Comparison of ENCODE assay signal across 20 cellular contexts in the genomic region with DNA sequence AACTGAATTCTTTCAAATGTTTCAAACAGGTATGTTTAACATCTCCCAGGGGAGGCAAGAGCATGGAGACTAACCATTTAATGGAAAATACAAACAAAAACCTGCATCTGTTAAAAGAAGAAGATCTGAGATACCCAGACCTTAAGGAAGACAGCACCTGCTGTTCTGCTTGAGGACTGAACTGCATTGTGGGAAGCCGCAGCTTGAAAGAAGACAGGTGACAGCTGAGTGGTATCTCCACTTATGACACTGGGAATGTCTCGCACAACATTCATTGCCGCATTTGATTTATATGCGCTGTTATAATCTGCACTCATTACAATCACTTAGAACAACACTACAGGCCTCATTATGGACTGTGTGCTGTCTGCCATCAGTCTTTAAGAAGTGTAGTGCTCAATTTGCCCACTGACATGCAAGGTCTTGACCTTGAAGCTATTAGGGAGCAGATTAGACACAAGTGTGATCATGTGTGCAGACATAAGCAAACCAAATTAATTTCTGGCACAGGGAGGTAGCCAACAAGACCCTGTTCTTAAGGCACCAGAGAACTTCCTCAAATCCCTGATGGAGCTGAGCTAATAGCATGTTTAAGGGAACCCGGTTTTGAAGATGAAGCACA.
DNase-seq lines count a peak whose midpoint lies in the region; ATAC-seq, FAIRE-seq and TF ChIP-seq lines count a peak whose summit lies in the region.
"Had no signal": no experiment of that assay in that cellular context is flagged by ENCODE, and none has a peak within 500 bp of the region (broad histone marks: within the 10 kb centered on the region; RNA-seq: fewer than 3 reads in every experiment).

No MANE protein-coding gene starts in this region.

- no peaks in the 10 kb centered on the region for H3K4me1 Mint-ChIP-seq in activated T-cell treated with anti-CD3 and anti-CD28 coated beads, Interleukin-2, amount 50 U/mL, for 24 hours (ENCODE audit: low read depth)

- H3K4me3 Mint-ChIP-seq in activated T-cell treated with anti-CD3 and anti-CD28 coated beads, Interleukin-2, amount 50 U/mL, for 24 hours = no peak overlapping the region
- H3K4me3 Mint-ChIP-seq: activated CD8-positive, alpha-beta T cell treated with anti-CD3 and anti-CD28 coated beads, Interleukin-2, amount 10 ng/mL, durations not matched to agents 7 days and 5 days; activated T-cell treated with anti-CD3 and anti-CD28 coated beads, Interleukin-2, amount 50 U/mL, for 72 hours had no signal

- no peak for ATAC-seq in HG03175 (IDR thresholded peaks at IDR 0.05; ENCODE audit: unreplicated experiment)
- ATAC-seq: activated CD8-positive, alpha-beta T cell treated with anti-CD3 and anti-CD28 coated beads, Interleukin-2, amount 10 ng/mL, durations not matched to agents 7 days and 5 days; activated naive CD4-positive, alpha-beta T cell treated with anti-CD3 and anti-CD28 coated beads, Interleukin-2, amount 50 U/mL, for 72 hours; activated T-cell treated with anti-CD3 and anti-CD28 coated beads, Interleukin-2, amount 50 U/mL, for 72 hours; gastrocnemius medialis; GM12878; HepG2; left lung; mucosa of descending colon had no signal

- H3K9me3 Mint-ChIP-seq in activated T-cell treated with anti-CD3 and anti-CD28 coated beads, Interleukin-2, amount 50 U/mL, for 24 hours = peaks cover 4% of the 10 kb centered on the region

- H3K36me3 Mint-ChIP-seq in activated T-cell treated with anti-CD3 and anti-CD28 coated beads, Interleukin-2, amount 50 U/mL, for 24 hours (ENCODE audit: low read depth) = no peaks in the 10 kb centered on the region
- H3K36me3 Mint-ChIP-seq: activated naive CD4-positive, alpha-beta T cell treated with anti-CD3 and anti-CD28 coated beads, Interleukin-2, amount 50 U/mL, for 72 hours had no signal

- H3K27me3 Mint-ChIP-seq in activated T-cell treated with anti-CD3 and anti-CD28 coated beads, Interleukin-2, amount 50 U/mL, for 24 hours = no peaks in the 10 kb centered on the region

- H3K4me1 ChIP-seq in HAP-1 = no peaks in the 10 kb centered on the region
- H3K4me1 ChIP-seq: colonic mucosa, left lung had no signal

- no peak for TF ChIP-seq CTCF in D721Med (IDR thresholded peaks at IDR 0.05; ENCODE audit: insufficient read depth, missing control alignments)

- in situ Hi-C loops in HAP-1 (cut with MboI; ENCODE audit: low sequenced_read_pairs) = no loop called here

- H3K27me3 ChIP-seq in HAP-1 (ENCODE audit: low read depth) = no peaks in the 10 kb centered on the region
- H3K27me3 ChIP-seq: colonic mucosa, gastrocnemius medialis, left lung had no signal

- no peaks in the 10 kb centered on the region for H3K36me3 ChIP-seq in HAP-1 (replicated peaks)
- H3K36me3 ChIP-seq: colonic mucosa, gastrocnemius medialis, left lung had no signal

- H3K27ac Mint-ChIP-seq in activated T-cell treated with anti-CD3 and anti-CD28 coated beads, Interleukin-2, amount 50 U/mL, for 24 hours = no peak overlapping the region
- H3K27ac Mint-ChIP-seq: activated CD8-positive, alpha-beta T cell treated with anti-CD3 and anti-CD28 coated beads, Interleukin-2, amount 10 ng/mL, durations not matched to agents 7 days and 5 days; activated naive CD4-positive, alpha-beta T cell treated with anti-CD3 and anti-CD28 coated beads, Interleukin-2, amount 50 U/mL, for 72 hours; activated T-cell treated with anti-CD3 and anti-CD28 coated beads, Interleukin-2, amount 50 U/mL, for 72 hours had no signal

- H3K4me3 ChIP-seq in HAP-1 = no peak overlapping the region
- H3K4me3 ChIP-seq: colonic mucosa, gastrocnemius medialis, GM12878, left lung, mucosa of descending colon had no signal

- FAIRE-seq in D721Med (lab: Jason Lieb, UNC) = peak; percentile 79
- FAIRE-seq: GM12878, HepG2 had no signal

- DNase-seq in D721Med (ENCODE audit: insufficient read length, low spot score) = no peak
- peak; percentile 46 for DNase-seq in NCI-H146 treated with DMSO at 0.1 percent for 48 hours (lab: John Stamatoyannopoulos, UW; ENCODE audit: unreplicated experiment)
- DNase-seq in NCI-H2227 treated with DMSO at 0.1 percent for 48 hours (lab: John Stamatoyannopoulos, UW) = peak; percentile 34
- DNase-seq in SHP77 treated with DMSO at 0.1 percent for 48 hours (lab: John Stamatoyannopoulos, UW) = peak; percentile 94
- no peak for DNase-seq in stimulated activated CD4-positive, alpha-beta T cell treated with anti-CD3 and anti-CD28 coated beads, Interleukin-2, amount 100 ng/mL, for 48 hours
- DNase-seq in activated T-cell treated with anti-CD3 and anti-CD28 coated beads, Interleukin-2, amount 50 U/mL, for 24 hours = no peak
- no peak for DNase-seq in HAP-1 (ENCODE audit: low spot score in 2 of 2)
- DNase-seq: activated CD8-positive, alpha-beta T cell treated with anti-CD3 and anti-CD28 coated beads, Interleukin-2, amount 10 ng/mL, durations not matched to agents 7 days and 5 days; activated T-cell treated with anti-CD3 and anti-CD28 coated beads, Interleukin-2, amount 50 U/mL, for 72 hours; colonic mucosa; gastrocnemius medialis; GDM1; left lung; mucosa of descending colon; nucleus accumbens; stimulated activated CD4-positive, alpha-beta T cell treated with anti-CD3 and anti-CD28 coated beads, Interleukin-1b, Interleukin-23, amount 100 ng/mL, for 48 hours had no signal

- no peaks in the 10 kb centered on the region for H3K9me3 ChIP-seq in HAP-1
- H3K9me3 ChIP-seq: colonic mucosa, gastrocnemius medialis, left lung, mucosa of descending colon had no signal

Comparison
In these comparisons a context has a peak if more than half of its experiments do, and no peak if none do; other contexts are left out.
1. DNase-seq: peak in NCI-H146 treated with DMSO at 0.1 percent for 48 hours (single experiment), NCI-H2227 treated with DMSO at 0.1 percent for 48 hours (single experiment) and SHP77 treated with DMSO at 0.1 percent for 48 hours (single experiment); none in D721Med (single experiment), stimulated activated CD4-positive, alpha-beta T cell treated with anti-CD3 and anti-CD28 coated beads, Interleukin-2, amount 100 ng/mL, for 48 hours (0 of 2), activated T-cell treated with anti-CD3 and anti-CD28 coated beads, Interleukin-2, amount 50 U/mL, for 24 hours (single experiment) and HAP-1 (0 of 2).